10 cellular contexts compared by ENCODE assay signal in genomic region chr2:197674546-197674945, GRCh38. TPM values are rescaled to one million over a fixed set of nuclear protein-coding genes. Genes with fewer than 3 reads are reported as not detected.
A peak's percentile ranks its signal among the peaks of the same experiment; 100 is the strongest.
DNase-seq lines count a peak whose midpoint lies in the region; ATAC-seq lines count a peak whose summit lies in the region.
"Had no signal": no experiment of that assay in that cellular context is flagged by ENCODE, and none has a peak within 500 bp of the region (broad histone marks: within the 10 kb centered on the region; RNA-seq: fewer than 3 reads in every experiment).

No MANE protein-coding gene starts in this region.

- no peak for ATAC-seq in GM21390 (IDR thresholded peaks at IDR 0.05; ENCODE audit: unreplicated experiment)
- ATAC-seq: left colon had no signal

- DNase-seq in NCI-H2171 (lab: John Stamatoyannopoulos, UW) (peak; percentile 3), epidermal melanocyte (ENCODE audit: insufficient read length, low spot score) (peak; percentile 19), medulla oblongata (ENCODE audit: extremely low spot score) (peak; percentile 87), HT-29 (ENCODE audit: low spot score) (no peak), CD1c-positive myeloid dendritic cell (ENCODE audit: extremely low spot score) (no peak)
- no peak for DNase-seq in activated naive CD4-positive, alpha-beta T cell (lab: John Stamatoyannopoulos, UW)
- DNase-seq: activated CD4-positive, alpha-beta T cell treated with anti-CD3 and anti-CD28 coated beads, Interleukin-2, amount 10 ng/mL, durations not matched to agents 7 days and 5 days; left colon had no signal

- peak overlapping the region; percentile 87 for H3K27ac ChIP-seq in temporal lobe (ENCODE audit: low read depth, low read length)

RNA-seq across cellular contexts. Expression of gene RFTN2, which starts 0.8 kb away (rescaled TPM):
- 18.7 TPM for total RNA-seq in temporal lobe
- not detected in 2 replicates for total RNA-seq in HT-29 (2014; rRNA removed; shearing (Covaris generic))
- total RNA-seq: activated CD4-positive, alpha-beta T cell treated with anti-CD3 and anti-CD28 coated beads, Interleukin-2, amount 10 ng/mL, durations not matched to agents 7 days and 5 days had no signal

RNA-seq across cellular contexts. Expression of gene MARS2, which starts 30.6 kb away (rescaled TPM):
- 7.4 TPM for total RNA-seq in temporal lobe
- 16.1 and 17.2 TPM in 2 replicates for total RNA-seq in HT-29 (2014; rRNA removed; shearing (Covaris generic))

Comparison
In these comparisons a context has a peak if more than half of its experiments do, and no peak if none do; other contexts are left out.
1. DNase-seq: peak in NCI-H2171 (single experiment), epidermal melanocyte (single experiment) and medulla oblongata (single experiment); none in HT-29 (single experiment), CD1c-positive myeloid dendritic cell (single experiment) and activated naive CD4-positive, alpha-beta T cell (0 of 4).
2. RNA of gene RFTN2, which starts 0.8 kb away (total RNA-seq): 18.7 TPM in temporal lobe (single experiment); not detected in HT-29; every median in the first group is over 10 times any median in the second.